30 cellular contexts compared by ENCODE assay signal in the genomic region with DNA sequence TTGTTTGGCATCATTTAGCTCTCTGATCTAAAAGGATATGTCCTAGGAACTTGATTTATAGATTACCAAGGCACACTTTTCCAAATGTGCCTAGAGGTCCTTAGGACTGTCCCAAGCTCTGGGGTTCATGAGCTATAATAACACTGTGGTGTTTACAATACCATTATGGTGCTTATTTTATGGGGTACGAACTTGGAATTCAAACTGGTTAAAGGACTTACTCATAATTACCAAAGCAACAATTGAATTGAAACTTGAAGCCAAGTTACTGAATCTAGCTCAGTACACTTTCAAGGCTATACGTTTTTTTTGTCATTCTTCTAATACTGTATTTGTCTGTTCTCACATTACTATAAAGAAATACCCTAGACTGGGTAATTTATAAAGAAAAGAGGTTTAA. TPM values are rescaled to one million over a fixed set of nuclear protein-coding genes. Genes with fewer than 3 reads are reported as not detected.
"Had no signal": no experiment of that assay in that cellular context is flagged by ENCODE, and none has a peak within 500 bp of the region (broad histone marks: within the 10 kb centered on the region; RNA-seq: fewer than 3 reads in every experiment).

No MANE protein-coding gene starts in this region.

- H3K9ac ChIP-seq: neural progenitor cell, parathyroid adenoma had no signal

- FAIRE-seq: islet of Langerhans, kidney had no signal

- H3K79me2 ChIP-seq: parathyroid adenoma had no signal

- H3K36me3 ChIP-seq: left lung, lower lobe of right lung, neural progenitor cell, neutrophil, right atrium auricular region, right lobe of liver, stomach, thyroid gland, transverse colon, upper lobe of left lung, vagina had no signal

- H3K4me1 ChIP-seq: lower lobe of right lung, neural progenitor cell, psoas muscle, right atrium auricular region, right lobe of liver, testis, thyroid gland, vagina had no signal

- H2AFZ ChIP-seq: neural progenitor cell, parathyroid adenoma had no signal

- H3K9me3 ChIP-seq: left lung, lower lobe of right lung, neutrophil, psoas muscle, right atrium auricular region, right lobe of liver, stomach, testis, thyroid gland, transverse colon, upper lobe of left lung, vagina had no signal

- H3K4me3 ChIP-seq: left lung, lower lobe of right lung, neural progenitor cell, psoas muscle, right atrium auricular region, right lobe of liver, smooth muscle cell, stomach, testis, thyroid gland, transverse colon, upper lobe of left lung, vagina had no signal

- H3K4me2 ChIP-seq: neural progenitor cell, smooth muscle cell had no signal

- DNase-seq: hypothalamus; immature natural killer cell; kidney; left colon; left lung; lower lobe of right lung; mammary epithelial cell; mesenchymal stem cell; naive thymus-derived CD8-positive, alpha-beta T cell; occipital lobe; psoas muscle; right lobe of liver; stimulated activated CD4-positive, alpha-beta T cell treated with anti-CD3 and anti-CD28 coated beads, Interleukin-1b, Interleukin-23, amount 100 ng/mL, for 48 hours; stimulated activated CD4-positive, alpha-beta T cell treated with anti-CD3 and anti-CD28 coated beads, Interleukin-2, amount 100 ng/mL, for 48 hours; stimulated activated CD4-positive, alpha-beta T cell treated with anti-CD3 and anti-CD28 coated beads, Interleukin-4, amount 100 ng/mL, for 4 hours; stimulated activated CD8-positive, alpha-beta memory T cell treated with anti-CD3 and anti-CD28 coated beads, Interleukin-4, amount 100 ng/mL, for 48 hours; stimulated activated naive B cell treated with anti-CD40 and anti-IgM and Interleukin-4, amounts not matched to agents 10 μg/mL and 1 μg/mL and 100 μg/mL, for 72 hours; stimulated activated naive CD8-positive, alpha-beta T cell treated with anti-CD3 and anti-CD28 coated beads, Interleukin-15, Interleukin-2, amounts not matched to agents 100 U/mL and 50 U/mL, for 24 hours; stomach; testis; thyroid gland; transverse colon; upper lobe of left lung had no signal

- H3K27ac ChIP-seq: left lung, lower lobe of right lung, neural progenitor cell, neutrophil, parathyroid adenoma, psoas muscle, right atrium auricular region, right lobe of liver, stomach, testis, thyroid gland, transverse colon, upper lobe of left lung, vagina had no signal

- H3K27me3 ChIP-seq: left lung, neural progenitor cell, neutrophil, right atrium auricular region, right lobe of liver, stomach, testis, thyroid gland, transverse colon, upper lobe of left lung, vagina had no signal

- ATAC-seq: left colon; left lung; lower lobe of right lung; naive thymus-derived CD8-positive, alpha-beta T cell; psoas muscle; right lobe of liver; stimulated activated naive B cell treated with anti-CD40 and anti-IgM and Interleukin-4, amounts not matched to agents 10 μg/mL and 1 μg/mL and 100 μg/mL, for 72 hours; stimulated activated naive CD8-positive, alpha-beta T cell treated with anti-CD3 and anti-CD28 coated beads, Interleukin-15, Interleukin-2, amounts not matched to agents 100 U/mL and 50 U/mL, for 24 hours had no signal

RNA-seq across cellular contexts. Expression of a gene that starts 13.1 kb away (rescaled TPM):
- total RNA-seq: mammary epithelial cell, smooth muscle cell had no signal
- polyA plus RNA-seq: mammary epithelial cell had no signal
